Comparison of ENCODE assay signal across 29 cellular contexts in the genomic region with DNA sequence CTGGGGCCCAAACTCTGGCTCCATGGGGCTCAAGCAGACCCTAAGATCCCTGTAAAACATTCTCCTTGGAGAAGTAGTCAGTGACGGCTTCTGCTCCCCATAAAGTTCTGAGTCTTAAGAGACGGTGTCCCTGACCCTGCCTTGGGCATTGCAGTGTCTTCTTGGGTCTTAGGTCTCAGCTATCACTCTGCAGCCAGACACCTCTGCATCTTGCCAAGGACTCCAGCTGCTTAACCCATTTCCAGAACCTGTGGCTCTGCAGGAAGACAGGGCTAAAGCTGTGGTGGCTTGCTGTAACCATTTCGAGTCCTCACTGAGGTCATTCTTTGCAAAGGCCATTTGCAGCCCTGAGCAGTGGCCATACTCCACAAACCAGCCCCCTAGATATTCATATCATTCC.
"Had no signal": no experiment of that assay in that cellular context is flagged by ENCODE, and none has a peak within 500 bp of the region (broad histone marks: within the 10 kb centered on the region; RNA-seq: fewer than 3 reads in every experiment).

No MANE protein-coding gene starts in this region.

- H3K4me3 ChIP-seq: ascending aorta, breast epithelium, cardiac muscle cell, coronary artery, dorsolateral prefrontal cortex, heart left ventricle had no signal

- H3K36me3 ChIP-seq: ascending aorta, breast epithelium, cardiac muscle cell, heart left ventricle had no signal

- H3K27me3 ChIP-seq: ascending aorta, breast epithelium, cardiac muscle cell, heart left ventricle had no signal

- DNase-seq: activated CD4-positive, alpha-beta memory T cell treated with anti-CD3 and anti-CD28 coated beads for 36 hours; activated CD4-positive, alpha-beta T cell treated with anti-CD3 and anti-CD28 coated beads for 36 hours; activated CD4-positive, alpha-beta T cell treated with anti-CD3 and anti-CD28 coated beads, Interleukin-2, amount 10 ng/mL, durations not matched to agents 24 days and 14 days; activated CD4-positive, CD25-positive, alpha-beta regulatory T cell; activated CD4-positive, CD25-positive, alpha-beta regulatory T cell treated with anti-CD3 and anti-CD28 coated beads, Interleukin-2, amount 50 U/mL, for 72 hours; activated CD8-positive, alpha-beta memory T cell treated with anti-CD3 and anti-CD28 coated beads, Interleukin-2, amount 10 ng/mL, durations not matched to agents 7 days and 5 days; activated CD8-positive, alpha-beta memory T cell treated with anti-CD3 and anti-CD28 coated beads, Interleukin-2, amount 50 U/mL, for 4 hours; activated CD8-positive, alpha-beta T cell treated with anti-CD3 and anti-CD28 coated beads, Interleukin-2, amount 10 ng/mL, durations not matched to agents 7 days and 5 days; activated gamma-delta T cell; activated naive CD4-positive, alpha-beta T cell; activated naive CD4-positive, alpha-beta T cell treated with anti-CD3 and anti-CD28 coated beads, Interleukin-2, amount 10 ng/mL, durations not matched to agents 7 days and 5 days; activated naive CD8-positive, alpha-beta T cell treated with anti-CD3 and anti-CD28 coated beads, Interleukin-2, amount 10 ng/mL, durations not matched to agents 7 days and 5 days; activated T-cell treated with anti-CD3 and anti-CD28 coated beads, Interleukin-2, amount 50 U/mL, for 24 hours; activated T-cell treated with anti-CD3 and anti-CD28 coated beads, Interleukin-2, amount 50 U/mL, for 72 hours; dorsolateral prefrontal cortex; effector memory CD4-positive, alpha-beta T cell; endodermal cell; foreskin fibroblast; glutamatergic neuron; heart left ventricle; T-helper 1 cell; T-helper 17 cell; T1000 had no signal

- ATAC-seq: activated CD4-positive, alpha-beta T cell treated with anti-CD3 and anti-CD28 coated beads for 36 hours; activated CD8-positive, alpha-beta memory T cell treated with anti-CD3 and anti-CD28 coated beads, Interleukin-2, amount 10 ng/mL, durations not matched to agents 7 days and 5 days; activated CD8-positive, alpha-beta T cell treated with anti-CD3 and anti-CD28 coated beads, Interleukin-2, amount 10 ng/mL, durations not matched to agents 7 days and 5 days; activated naive CD4-positive, alpha-beta T cell treated with anti-CD3 and anti-CD28 coated beads, Interleukin-2, amount 50 U/mL, for 72 hours; activated T-cell treated with anti-CD3 and anti-CD28 coated beads, Interleukin-2, amount 50 U/mL, for 72 hours; esophagus mucosa; heart left ventricle; T-helper 17 cell had no signal

- H3K9me3 ChIP-seq: ascending aorta, breast epithelium, heart left ventricle had no signal

- H3K4me1 ChIP-seq: ascending aorta, breast epithelium had no signal

- H3K27ac ChIP-seq: ascending aorta, breast epithelium, cardiac muscle cell, coronary artery, dorsolateral prefrontal cortex, heart left ventricle had no signal
